Comparison of ENCODE assay signal across 1 cellular context in genomic region chr10:13586676-13587355, GRCh38.
TF ChIP-seq lines count a peak whose summit lies in the region.

A gene with protein sequence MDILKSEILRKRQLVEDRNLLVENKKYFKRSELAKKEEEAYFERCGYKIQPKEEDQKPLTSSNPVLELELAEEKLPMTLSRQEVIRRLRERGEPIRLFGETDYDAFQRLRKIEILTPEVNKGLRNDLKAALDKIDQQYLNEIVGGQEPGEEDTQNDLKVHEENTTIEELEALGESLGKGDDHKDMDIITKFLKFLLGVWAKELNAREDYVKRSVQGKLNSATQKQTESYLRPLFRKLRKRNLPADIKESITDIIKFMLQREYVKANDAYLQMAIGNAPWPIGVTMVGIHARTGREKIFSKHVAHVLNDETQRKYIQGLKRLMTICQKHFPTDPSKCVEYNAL (plus strand): TSS chr10:13586965. CDS start chr10:13587087, 122 bp downstream.

TF ChIP-seq in K562, 482 proteins besides CTCF, POLR2A, EP300 and RAD21 (continued from another document and continues in another):
- TF ChIP-seq RBM25 (IDR thresholded peaks at IDR 0.05; ENCODE audit: low read depth, low read length, severe bottlenecking) (no peak), RBM15 (IDR thresholded peaks at IDR 0.05; ENCODE audit: insufficient read depth, low read length) (no peak), NKRF (IDR thresholded peaks at IDR 0.05; ENCODE audit: borderline replicate concordance) (peak; percentile 86), OTX1 (CRISPR knock-in tag; IDR thresholded peaks at IDR 0.05) (0 out of 2 replicates have a peak, but pooled peaks have one; percentile 63), SETDB1 (IDR thresholded peaks at IDR 0.05; ENCODE audit: low read length) (no peak), FOXK2 (conservative IDR thresholded peaks at IDR 0.05 in 1 of 2, IDR thresholded peaks at IDR 0.05 in 1 of 2; ENCODE audit: low read depth in 2 of 2) (peak; percentile 87), KHSRP (IDR thresholded peaks at IDR 0.05) (no peak), ILF3 (IDR thresholded peaks at IDR 0.05; ENCODE audit: borderline replicate concordance) (no peak), XRCC5 (IDR thresholded peaks at IDR 0.05; ENCODE audit: low read depth, low read length) (peak; percentile 95), NFYB (IDR thresholded peaks at IDR 0.05; ENCODE audit: extremely low read depth, insufficient read length) (no peak), MLLT1 (IDR thresholded peaks at IDR 0.05) (no peak; a peak in 1 of 4 replicates), ARNT (IDR thresholded peaks at IDR 0.05) (0 out of 4 replicates have a peak, but pooled peaks of 1 of the 2 experiments have one; percentile 44), ZNF586 (CRISPR knock-in tag; conservative IDR thresholded peaks at IDR 0.05) (no peak), TAF9B (IDR thresholded peaks at IDR 0.05; ENCODE audit: partially characterized antibody) (peak; percentile 50), ZNF324 (CRISPR knock-in tag; IDR thresholded peaks at IDR 0.05) (no peak), E2F5 (CRISPR knock-in tag; IDR thresholded peaks at IDR 0.05) (no peak), ZFP91 (CRISPR knock-in tag; IDR thresholded peaks at IDR 0.05) (no peak), ZBED1 (IDR thresholded peaks at IDR 0.05) (0 out of 2 replicates have a peak, but pooled peaks have one; percentile 28), KLF10 (CRISPR knock-in tag; IDR thresholded peaks at IDR 0.05) (no peak), CBX3 (IDR thresholded peaks at IDR 0.05; ENCODE audit: borderline replicate concordance in 1 of 2, low read length in 2 of 2) (peak in 1 of 2 experiments; percentile 69; a peak in 2 of 3 replicates), ARID4B (CRISPR knock-in tag; IDR thresholded peaks at IDR 0.05) (no peak), CREB3L1 (IDR thresholded peaks at IDR 0.05; ENCODE audit: borderline replicate concordance, low read depth) (peak; percentile 80; the same call in 1 of the 2 replicates), NFXL1 (CRISPR knock-in tag; IDR thresholded peaks at IDR 0.05) (no peak), ATF1 (CRISPR knock-in tag; IDR thresholded peaks at IDR 0.05) (no peak), ATF1 (tag; IDR thresholded peaks at IDR 0.05) (peak; percentile 73), ZNF146 (CRISPR knock-in tag; IDR thresholded peaks at IDR 0.05; ENCODE audit: unreplicated experiment) (no peak), SIX5 (IDR thresholded peaks at IDR 0.05; ENCODE audit: borderline replicate concordance in 1 of 2, insufficient read depth in 1 of 2, low read depth in 1 of 2, low read length in 2 of 2) (peak; percentile 21 to 30; a peak in 2 of 4 replicates), NCOA2 (IDR thresholded peaks at IDR 0.05; ENCODE audit: partially characterized antibody in 2 of 2) (no peak), PTBP1 (IDR thresholded peaks at IDR 0.05; ENCODE audit: low read depth, low read length) (no peak), EHMT2 (IDR thresholded peaks at IDR 0.05) (peak; percentile 85), GATAD2B (IDR thresholded peaks at IDR 0.05; ENCODE audit: borderline replicate concordance) (no peak; the same call in 1 of the 2 replicates), CBX8 (IDR thresholded peaks at IDR 0.05; ENCODE audit: borderline replicate concordance, extremely low read depth, low read depth, low read length, poor library complexity, severe bottlenecking) (no peak)
- TF ChIP-seq, protein P1, sequence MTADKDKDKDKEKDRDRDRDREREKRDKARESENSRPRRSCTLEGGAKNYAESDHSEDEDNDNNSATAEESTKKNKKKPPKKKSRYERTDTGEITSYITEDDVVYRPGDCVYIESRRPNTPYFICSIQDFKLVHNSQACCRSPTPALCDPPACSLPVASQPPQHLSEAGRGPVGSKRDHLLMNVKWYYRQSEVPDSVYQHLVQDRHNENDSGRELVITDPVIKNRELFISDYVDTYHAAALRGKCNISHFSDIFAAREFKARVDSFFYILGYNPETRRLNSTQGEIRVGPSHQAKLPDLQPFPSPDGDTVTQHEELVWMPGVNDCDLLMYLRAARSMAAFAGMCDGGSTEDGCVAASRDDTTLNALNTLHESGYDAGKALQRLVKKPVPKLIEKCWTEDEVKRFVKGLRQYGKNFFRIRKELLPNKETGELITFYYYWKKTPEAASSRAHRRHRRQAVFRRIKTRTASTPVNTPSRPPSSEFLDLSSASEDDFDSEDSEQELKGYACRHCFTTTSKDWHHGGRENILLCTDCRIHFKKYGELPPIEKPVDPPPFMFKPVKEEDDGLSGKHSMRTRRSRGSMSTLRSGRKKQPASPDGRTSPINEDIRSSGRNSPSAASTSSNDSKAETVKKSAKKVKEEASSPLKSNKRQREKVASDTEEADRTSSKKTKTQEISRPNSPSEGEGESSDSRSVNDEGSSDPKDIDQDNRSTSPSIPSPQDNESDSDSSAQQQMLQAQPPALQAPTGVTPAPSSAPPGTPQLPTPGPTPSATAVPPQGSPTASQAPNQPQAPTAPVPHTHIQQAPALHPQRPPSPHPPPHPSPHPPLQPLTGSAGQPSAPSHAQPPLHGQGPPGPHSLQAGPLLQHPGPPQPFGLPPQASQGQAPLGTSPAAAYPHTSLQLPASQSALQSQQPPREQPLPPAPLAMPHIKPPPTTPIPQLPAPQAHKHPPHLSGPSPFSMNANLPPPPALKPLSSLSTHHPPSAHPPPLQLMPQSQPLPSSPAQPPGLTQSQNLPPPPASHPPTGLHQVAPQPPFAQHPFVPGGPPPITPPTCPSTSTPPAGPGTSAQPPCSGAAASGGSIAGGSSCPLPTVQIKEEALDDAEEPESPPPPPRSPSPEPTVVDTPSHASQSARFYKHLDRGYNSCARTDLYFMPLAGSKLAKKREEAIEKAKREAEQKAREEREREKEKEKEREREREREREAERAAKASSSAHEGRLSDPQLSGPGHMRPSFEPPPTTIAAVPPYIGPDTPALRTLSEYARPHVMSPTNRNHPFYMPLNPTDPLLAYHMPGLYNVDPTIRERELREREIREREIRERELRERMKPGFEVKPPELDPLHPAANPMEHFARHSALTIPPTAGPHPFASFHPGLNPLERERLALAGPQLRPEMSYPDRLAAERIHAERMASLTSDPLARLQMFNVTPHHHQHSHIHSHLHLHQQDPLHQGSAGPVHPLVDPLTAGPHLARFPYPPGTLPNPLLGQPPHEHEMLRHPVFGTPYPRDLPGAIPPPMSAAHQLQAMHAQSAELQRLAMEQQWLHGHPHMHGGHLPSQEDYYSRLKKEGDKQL (CRISPR knock-in tag; IDR thresholded peaks at IDR 0.05; ENCODE audit: borderline replicate concordance): no peak
- TF ChIP-seq, protein P2, sequence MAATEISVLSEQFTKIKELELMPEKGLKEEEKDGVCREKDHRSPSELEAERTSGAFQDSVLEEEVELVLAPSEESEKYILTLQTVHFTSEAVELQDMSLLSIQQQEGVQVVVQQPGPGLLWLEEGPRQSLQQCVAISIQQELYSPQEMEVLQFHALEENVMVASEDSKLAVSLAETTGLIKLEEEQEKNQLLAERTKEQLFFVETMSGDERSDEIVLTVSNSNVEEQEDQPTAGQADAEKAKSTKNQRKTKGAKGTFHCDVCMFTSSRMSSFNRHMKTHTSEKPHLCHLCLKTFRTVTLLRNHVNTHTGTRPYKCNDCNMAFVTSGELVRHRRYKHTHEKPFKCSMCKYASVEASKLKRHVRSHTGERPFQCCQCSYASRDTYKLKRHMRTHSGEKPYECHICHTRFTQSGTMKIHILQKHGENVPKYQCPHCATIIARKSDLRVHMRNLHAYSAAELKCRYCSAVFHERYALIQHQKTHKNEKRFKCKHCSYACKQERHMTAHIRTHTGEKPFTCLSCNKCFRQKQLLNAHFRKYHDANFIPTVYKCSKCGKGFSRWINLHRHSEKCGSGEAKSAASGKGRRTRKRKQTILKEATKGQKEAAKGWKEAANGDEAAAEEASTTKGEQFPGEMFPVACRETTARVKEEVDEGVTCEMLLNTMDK (IDR thresholded peaks at IDR 0.05; ENCODE audit: borderline replicate concordance, insufficient read depth, low read depth, low read length, poor library complexity, severe bottlenecking): peak; percentile 84
- TF ChIP-seq, protein P3, sequence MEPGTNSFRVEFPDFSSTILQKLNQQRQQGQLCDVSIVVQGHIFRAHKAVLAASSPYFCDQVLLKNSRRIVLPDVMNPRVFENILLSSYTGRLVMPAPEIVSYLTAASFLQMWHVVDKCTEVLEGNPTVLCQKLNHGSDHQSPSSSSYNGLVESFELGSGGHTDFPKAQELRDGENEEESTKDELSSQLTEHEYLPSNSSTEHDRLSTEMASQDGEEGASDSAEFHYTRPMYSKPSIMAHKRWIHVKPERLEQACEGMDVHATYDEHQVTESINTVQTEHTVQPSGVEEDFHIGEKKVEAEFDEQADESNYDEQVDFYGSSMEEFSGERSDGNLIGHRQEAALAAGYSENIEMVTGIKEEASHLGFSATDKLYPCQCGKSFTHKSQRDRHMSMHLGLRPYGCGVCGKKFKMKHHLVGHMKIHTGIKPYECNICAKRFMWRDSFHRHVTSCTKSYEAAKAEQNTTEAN (CRISPR knock-in tag; IDR thresholded peaks at IDR 0.05): no peak
